ENCODE assay signal across 1 cellular context in the genomic region with DNA sequence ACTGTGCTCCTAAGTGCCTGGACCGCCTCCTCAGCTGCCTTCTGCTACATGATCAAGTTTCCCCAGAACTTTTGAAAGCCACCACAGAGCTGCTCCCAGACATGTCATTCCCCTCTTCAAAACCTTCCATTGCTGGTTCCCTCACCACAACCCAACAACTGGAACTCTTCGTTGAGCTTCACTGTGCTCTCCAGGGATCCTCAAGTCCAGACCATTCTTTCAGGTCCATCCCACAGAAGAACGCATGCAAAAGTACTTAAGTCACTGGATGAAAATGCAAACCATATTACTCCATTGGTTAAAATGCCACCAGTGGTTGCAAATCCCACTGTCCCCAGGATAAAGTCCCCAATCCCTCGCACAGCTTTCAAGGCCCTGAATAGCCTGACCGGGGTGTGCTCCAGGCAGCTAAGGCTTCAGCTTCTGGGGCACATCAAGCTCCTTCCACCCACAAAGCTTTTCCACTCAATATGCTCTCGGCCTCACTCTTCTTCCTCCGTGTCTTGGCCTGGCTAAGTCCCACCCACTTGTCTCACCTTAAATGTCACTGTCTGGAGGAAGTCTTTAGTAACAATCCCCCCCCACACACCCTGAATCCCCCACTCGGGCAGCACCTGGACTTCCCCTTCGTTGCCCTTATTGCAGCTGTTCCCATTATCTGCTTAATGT.
TF ChIP-seq lines count a peak whose summit lies in the region.

No MANE protein-coding gene starts in this region.

TF ChIP-seq in WTC11, 78 proteins besides CTCF, POLR2A, EP300 and RAD21 (continued from another document):
- TF ChIP-seq IRF1 (CRISPR knock-in tag; IDR thresholded peaks at IDR 0.05) = no peak
- TF ChIP-seq, protein P1, sequence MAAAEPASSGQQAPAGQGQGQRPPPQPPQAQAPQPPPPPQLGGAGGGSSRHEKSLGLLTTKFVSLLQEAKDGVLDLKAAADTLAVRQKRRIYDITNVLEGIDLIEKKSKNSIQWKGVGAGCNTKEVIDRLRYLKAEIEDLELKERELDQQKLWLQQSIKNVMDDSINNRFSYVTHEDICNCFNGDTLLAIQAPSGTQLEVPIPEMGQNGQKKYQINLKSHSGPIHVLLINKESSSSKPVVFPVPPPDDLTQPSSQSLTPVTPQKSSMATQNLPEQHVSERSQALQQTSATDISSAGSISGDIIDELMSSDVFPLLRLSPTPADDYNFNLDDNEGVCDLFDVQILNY (CRISPR knock-in tag; IDR thresholded peaks at IDR 0.05) = no peak
- TF ChIP-seq NFE2L1 (CRISPR knock-in tag; IDR thresholded peaks at IDR 0.05) = no peak
- no peak for TF ChIP-seq SMAD3 (CRISPR knock-in tag; IDR thresholded peaks at IDR 0.05; ENCODE audit: borderline replicate concordance)
- no peak for TF ChIP-seq HMGXB4 (CRISPR knock-in tag; IDR thresholded peaks at IDR 0.05)
- no peak for TF ChIP-seq ZNF138 (CRISPR knock-in tag; conservative IDR thresholded peaks at IDR 0.05)
- TF ChIP-seq ZNF671 (CRISPR knock-in tag; IDR thresholded peaks at IDR 0.05) = no peak
- TF ChIP-seq FOXP1 (CRISPR knock-in tag; IDR thresholded peaks at IDR 0.05; ENCODE audit: borderline replicate concordance) = no peak
- TF ChIP-seq NR2C2 (CRISPR knock-in tag; IDR thresholded peaks at IDR 0.05) = no peak
